10 cellular contexts compared by ENCODE assay signal in the genomic region with DNA sequence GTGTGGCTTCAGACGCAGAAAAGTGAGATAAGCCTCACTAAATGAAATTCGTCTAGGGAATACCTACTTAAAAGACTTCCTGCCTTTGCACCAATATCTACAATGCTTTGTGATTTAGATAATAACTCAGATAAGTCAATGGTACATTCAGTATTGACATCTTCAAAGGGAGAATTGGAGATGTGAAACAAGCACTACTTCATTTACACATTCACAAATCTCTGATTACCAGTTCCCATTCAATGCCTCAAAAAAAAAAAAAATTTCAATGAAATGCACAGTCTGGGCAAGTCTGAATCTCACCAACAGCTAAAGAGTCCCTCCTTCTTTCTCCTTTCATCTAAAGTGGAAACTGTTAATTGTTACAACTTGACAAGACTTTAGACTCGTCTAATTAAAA. TPM values are rescaled to one million over a fixed set of nuclear protein-coding genes. Genes with fewer than 3 reads are reported as not detected.
DNase-seq lines count a peak whose midpoint lies in the region; ATAC-seq and FAIRE-seq lines count a peak whose summit lies in the region.
"Had no signal": no experiment of that assay in that cellular context is flagged by ENCODE, and none has a peak within 500 bp of the region (broad histone marks: within the 10 kb centered on the region; RNA-seq: fewer than 3 reads in every experiment).

No MANE protein-coding gene starts in this region.

- no peak for FAIRE-seq in urothelium cell line (lab: Jason Lieb, UNC)

- H3K9me3 ChIP-seq in muscle layer of duodenum (ENCODE audit: control insufficient read depth in 1 of 2, low read length in 2 of 2) = no peaks in the 10 kb centered on the region
- H3K9me3 ChIP-seq: testis had no signal

- no peaks in the 10 kb centered on the region for H3K9me3 Mint-ChIP-seq in stimulated activated naive CD8-positive, alpha-beta T cell treated with anti-CD3 and anti-CD28 coated beads, Interleukin-15, Interleukin-2, amounts not matched to agents 100 ng/mL and 50 ng/mL, for 24 hours
- no peaks in the 10 kb centered on the region for H3K9me3 Mint-ChIP-seq in activated naive CD8-positive, alpha-beta T cell treated with anti-CD3 and anti-CD28 coated beads, Interleukin-2, amount 10 ng/mL, durations not matched to agents 7 days and 5 days

- peak overlapping the region; percentile 90 for H3K27ac Mint-ChIP-seq in stimulated activated naive CD8-positive, alpha-beta T cell treated with anti-CD3 and anti-CD28 coated beads, Interleukin-15, Interleukin-2, amounts not matched to agents 100 ng/mL and 50 ng/mL, for 24 hours
- peak overlapping the region; percentile 49 for H3K27ac Mint-ChIP-seq in activated naive CD8-positive, alpha-beta T cell treated with anti-CD3 and anti-CD28 coated beads, Interleukin-2, amount 10 ng/mL, durations not matched to agents 7 days and 5 days

- H3K27me3 Mint-ChIP-seq in stimulated activated naive CD8-positive, alpha-beta T cell treated with anti-CD3 and anti-CD28 coated beads, Interleukin-15, Interleukin-2, amounts not matched to agents 100 ng/mL and 50 ng/mL, for 24 hours = no peaks in the 10 kb centered on the region
- no peaks in the 10 kb centered on the region for H3K27me3 Mint-ChIP-seq in activated naive CD8-positive, alpha-beta T cell treated with anti-CD3 and anti-CD28 coated beads, Interleukin-2, amount 10 ng/mL, durations not matched to agents 7 days and 5 days

- no peak for DNase-seq in stimulated activated naive CD8-positive, alpha-beta T cell treated with anti-CD3 and anti-CD28 coated beads, Interleukin-15, Interleukin-2, amounts not matched to agents 100 U/mL and 50 U/mL, for 24 hours
- no peak for DNase-seq in activated naive CD8-positive, alpha-beta T cell treated with anti-CD3 and anti-CD28 coated beads, Interleukin-2, amount 10 ng/mL, durations not matched to agents 7 days and 5 days
- DNase-seq in OCI-M2 (lab: John Stamatoyannopoulos, UW; ENCODE audit: unreplicated experiment) (no peak), iPS-NIHi11 (ENCODE audit: low spot score) (no peak), urothelium cell line (ENCODE audit: low spot score) (no peak), epidermal melanocyte (ENCODE audit: insufficient read length, low spot score) (no peak)
- DNase-seq: DMS53, testis had no signal

- H3K36me3 Mint-ChIP-seq in stimulated activated naive CD8-positive, alpha-beta T cell treated with anti-CD3 and anti-CD28 coated beads, Interleukin-15, Interleukin-2, amounts not matched to agents 100 ng/mL and 50 ng/mL, for 24 hours (ENCODE audit: low read depth) = peaks cover 51% of the 10 kb centered on the region
- peaks cover 37% of the 10 kb centered on the region for H3K36me3 Mint-ChIP-seq in activated naive CD8-positive, alpha-beta T cell treated with anti-CD3 and anti-CD28 coated beads, Interleukin-2, amount 10 ng/mL, durations not matched to agents 7 days and 5 days

- no peaks in the 10 kb centered on the region for H3K27me3 ChIP-seq in muscle layer of duodenum (ENCODE audit: low read depth, low read length)
- H3K27me3 ChIP-seq: testis had no signal

- no peak for ATAC-seq in stimulated activated naive CD8-positive, alpha-beta T cell treated with anti-CD3 and anti-CD28 coated beads, Interleukin-15, Interleukin-2, amounts not matched to agents 100 U/mL and 50 U/mL, for 24 hours
- ATAC-seq in activated naive CD8-positive, alpha-beta T cell treated with anti-CD3 and anti-CD28 coated beads, Interleukin-2, amount 10 ng/mL, durations not matched to agents 7 days and 5 days (ENCODE audit: low read depth) = no peak

- peaks cover 0 to 11% of the 10 kb centered on the region in 2 donors for H3K36me3 ChIP-seq in muscle layer of duodenum (ENCODE audit: control insufficient read depth in 1 of 2, insufficient read depth in 2 of 2, low read length in 2 of 2)

- peaks cover 9 to 40% of the 10 kb centered on the region in 2 donors for H3K4me1 ChIP-seq in muscle layer of duodenum (ENCODE audit: control insufficient read depth in 1 of 2, insufficient read depth in 2 of 2, low read length in 2 of 2)

- H3K4me3 Mint-ChIP-seq in stimulated activated naive CD8-positive, alpha-beta T cell treated with anti-CD3 and anti-CD28 coated beads, Interleukin-15, Interleukin-2, amounts not matched to agents 100 ng/mL and 50 ng/mL, for 24 hours = peak overlapping the region; percentile 95
- H3K4me3 Mint-ChIP-seq in activated naive CD8-positive, alpha-beta T cell treated with anti-CD3 and anti-CD28 coated beads, Interleukin-2, amount 10 ng/mL, durations not matched to agents 7 days and 5 days = peak overlapping the region; percentile 93

- H3K27ac ChIP-seq in muscle layer of duodenum (ENCODE audit: low read length) = peak overlapping the region; percentile 88

- POLR2A ChIA-PET in activated naive CD8-positive, alpha-beta T cell treated with anti-CD3 and anti-CD28 coated beads, Interleukin-2, amount 10 ng/mL, durations not matched to agents 7 days and 5 days (lab: Charles Lee) = interaction anchor here (0.7 kb wide), 1 partner anchor 174 kb away, joined by 3 read pairs; no protein-coding TSS in a partner anchor

- H3K4me3 ChIP-seq in muscle layer of duodenum (ENCODE audit: low read depth in 1 of 2, low read length in 2 of 2) = peak overlapping the region in 1 of 2 donors; percentile 92

- H3K4me1 Mint-ChIP-seq in stimulated activated naive CD8-positive, alpha-beta T cell treated with anti-CD3 and anti-CD28 coated beads, Interleukin-15, Interleukin-2, amounts not matched to agents 100 ng/mL and 50 ng/mL, for 24 hours (ENCODE audit: low read depth) = peaks cover 62% of the 10 kb centered on the region
- H3K4me1 Mint-ChIP-seq in activated naive CD8-positive, alpha-beta T cell treated with anti-CD3 and anti-CD28 coated beads, Interleukin-2, amount 10 ng/mL, durations not matched to agents 7 days and 5 days = peaks cover 44% of the 10 kb centered on the region

RNA-seq across cellular contexts. Expression of gene PHF12, which starts 3.7 kb away (rescaled TPM):
- total RNA-seq in activated naive CD8-positive, alpha-beta T cell treated with anti-CD3 and anti-CD28 coated beads, Interleukin-2, amount 10 ng/mL, durations not matched to agents 7 days and 5 days = 10 to 100 TPM; 98.6 to 99.9 TPM

RNA-seq across cellular contexts. Expression of gene DHRS13, which starts 44.8 kb away (rescaled TPM):
- total RNA-seq in activated naive CD8-positive, alpha-beta T cell treated with anti-CD3 and anti-CD28 coated beads, Interleukin-2, amount 10 ng/mL, durations not matched to agents 7 days and 5 days = 10 to 100 TPM; 31.6 to 32.0 TPM

RNA-seq across cellular contexts. Expression of gene FLOT2, which starts 50.1 kb away (rescaled TPM):
- total RNA-seq in activated naive CD8-positive, alpha-beta T cell treated with anti-CD3 and anti-CD28 coated beads, Interleukin-2, amount 10 ng/mL, durations not matched to agents 7 days and 5 days = 100 to 1,000 TPM; 195 to 216 TPM

RNA-seq across cellular contexts. Expression of gene SEZ6, which starts 58.2 kb away (rescaled TPM):
- not detected for total RNA-seq in activated naive CD8-positive, alpha-beta T cell treated with anti-CD3 and anti-CD28 coated beads, Interleukin-2, amount 10 ng/mL, durations not matched to agents 7 days and 5 days
